ENCODE assay signal across 2 cellular contexts in genomic region chr12:12839003-12839395, GRCh38.
TF ChIP-seq lines count a peak whose summit lies in the region.

No MANE protein-coding gene starts in this region.

TF ChIP-seq in A549, 52 proteins besides CTCF, POLR2A, EP300 and RAD21:
- no peak for TF ChIP-seq HOXB5 (CRISPR knock-in tag; IDR thresholded peaks at IDR 0.05)
- no peak for TF ChIP-seq TFCP2L1 (CRISPR knock-in tag; IDR thresholded peaks at IDR 0.05)
- TF ChIP-seq RNF2 (IDR thresholded peaks at IDR 0.05; ENCODE audit: borderline replicate concordance, low read depth), result no peak
- TF ChIP-seq E2F6 (IDR thresholded peaks at IDR 0.05; ENCODE audit: borderline replicate concordance, low read depth), result no peak
- TF ChIP-seq ZSCAN20 (CRISPR knock-in tag; IDR thresholded peaks at IDR 0.05), result no peak
- no peak for TF ChIP-seq ESRRA (IDR thresholded peaks at IDR 0.05; ENCODE audit: borderline replicate concordance, low read length)
- no peak for TF ChIP-seq GATA3 (IDR thresholded peaks at IDR 0.05; ENCODE audit: borderline replicate concordance)
- no peak for TF ChIP-seq BHLHE40 (IDR thresholded peaks at IDR 0.05; ENCODE audit: low read depth, low read length)

TF ChIP-seq in endothelial cell of umbilical vein, 7 proteins besides CTCF, POLR2A, EP300 and RAD21:
- TF ChIP-seq POLR2AphosphoS5 (IDR thresholded peaks at IDR 0.05; ENCODE audit: insufficient read depth, low read depth, low read length) (no peak), MYC (IDR thresholded peaks at IDR 0.05; ENCODE audit: low read depth, low read length) (no peak), EZH2 (IDR thresholded peaks at IDR 0.05; ENCODE audit: borderline replicate concordance, low read depth, low read length, severe bottlenecking) (no peak), JUN (IDR thresholded peaks at IDR 0.05; ENCODE audit: borderline replicate concordance, insufficient read depth, insufficient read length, low read depth) (no peak), GATA2 (IDR thresholded peaks at IDR 0.05; ENCODE audit: insufficient read depth, insufficient read length, low read depth, low read length) (no peak), MAX (IDR thresholded peaks at IDR 0.05; ENCODE audit: insufficient read depth, insufficient read length) (no peak), FOS (IDR thresholded peaks at IDR 0.05; ENCODE audit: borderline replicate concordance, insufficient read depth, low read length) (no peak)
TF ChIP-seq in endothelial cell of umbilical vein: peak in this region for 0.
